Comparison of ENCODE assay signal across 22 cellular contexts in the genomic region with DNA sequence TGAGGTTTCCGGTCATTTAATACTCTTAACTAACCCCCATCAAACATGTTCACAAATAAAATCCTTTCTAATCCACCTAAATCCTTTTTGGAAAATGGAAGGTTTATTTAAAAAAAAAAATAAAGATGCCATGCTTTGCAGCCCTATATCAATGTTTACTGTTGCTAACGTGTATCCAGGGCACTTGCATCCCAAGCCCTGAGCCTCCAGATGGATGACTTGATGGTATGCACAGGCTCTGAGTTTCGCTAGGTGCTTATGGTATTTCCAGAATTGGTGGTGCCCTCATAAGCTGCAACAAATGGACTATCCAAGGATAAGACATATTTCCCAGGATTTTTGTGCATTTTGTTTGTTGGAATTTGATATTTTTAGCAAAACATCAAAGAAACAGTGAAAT.
DNase-seq lines count a peak whose midpoint lies in the region; ATAC-seq and TF ChIP-seq lines count a peak whose summit lies in the region.
"Had no signal": no experiment of that assay in that cellular context is flagged by ENCODE, and none has a peak within 500 bp of the region (broad histone marks: within the 10 kb centered on the region; RNA-seq: fewer than 3 reads in every experiment).

No MANE protein-coding gene starts in this region.

- POLR2A ChIA-PET in MCF 10A (lab: Yijun Ruan, JAX) = no interaction called here

- peak; percentile 1 for DNase-seq in DMS53 (lab: John Stamatoyannopoulos, UW)
- no peak for DNase-seq in DMS53 treated with DMSO at 0.1 percent for 48 hours (lab: John Stamatoyannopoulos, UW; ENCODE audit: unreplicated experiment)
- DNase-seq in D341Med (ENCODE audit: low spot score) = peak; percentile 56
- peak; percentile 2 for DNase-seq in NCI-H524 treated with DMSO at 0.1 percent for 48 hours (lab: John Stamatoyannopoulos, UW)
- peak; percentile 15 for DNase-seq in left kidney (ENCODE audit: low read depth, low spot score)
- no peak for DNase-seq in head of caudate nucleus
- DNase-seq in Right ventricle myocardium inferior (ENCODE audit: missing footprints) = no peak
- no peak for DNase-seq in MCF 10A (ENCODE audit: unreplicated experiment)
- DNase-seq: AML-193; Caco-2; Calu3; CD4-positive, alpha-beta T cell; CD8-positive, alpha-beta T cell; DMS 273 treated with DMSO at 0.1 percent for 48 hours; DMS153; DMS79; DND-41; EL; GDM1 had no signal

- CTCF ChIA-PET in MCF 10A (lab: Yijun Ruan, JAX) = no interaction called here

- no peak overlapping the region for H3K27ac Mint-ChIP-seq in MCF 10A (ENCODE audit: low read depth, unreplicated experiment)
- H3K27ac Mint-ChIP-seq: B cell; CD4-positive, alpha-beta T cell; CD8-positive, alpha-beta T cell had no signal

- intact Hi-C loops in head of caudate nucleus (cut with DNase I) (no loop called here), Right ventricle myocardium inferior (cut with DNase I) (no loop called here), MCF 10A (cut with micrococcal nuclease) (no loop called here)

- H3K27me3 Mint-ChIP-seq in MCF 10A (ENCODE audit: insufficient read depth, unreplicated experiment) = no peaks in the 10 kb centered on the region
- H3K27me3 Mint-ChIP-seq: B cell had no signal

- no peak overlapping the region for H3K4me3 Mint-ChIP-seq in MCF 10A (ENCODE audit: unreplicated experiment)
- H3K4me3 Mint-ChIP-seq: B cell; CD4-positive, alpha-beta T cell; CD8-positive, alpha-beta T cell had no signal

- H3K36me3 Mint-ChIP-seq in MCF 10A (ENCODE audit: insufficient read depth, unreplicated experiment) = no peaks in the 10 kb centered on the region
- H3K36me3 Mint-ChIP-seq: CD8-positive, alpha-beta T cell had no signal

- no TSS peak for BruUV-seq in MCF 10A (replicated peaks; lab: Mats Ljungman, UMichigan)

- no peaks in the 10 kb centered on the region for H3K9me3 Mint-ChIP-seq in MCF 10A (ENCODE audit: unreplicated experiment)
- H3K9me3 Mint-ChIP-seq: CD4-positive, alpha-beta T cell; CD8-positive, alpha-beta T cell had no signal

- H3K4me1 Mint-ChIP-seq in MCF 10A (ENCODE audit: insufficient read depth, unreplicated experiment) = no peaks in the 10 kb centered on the region
- H3K4me1 Mint-ChIP-seq: B cell had no signal

- no peak for TF ChIP-seq CTCF in MCF 10A (IDR thresholded peaks at IDR 0.05; ENCODE audit: unreplicated experiment)

- ATAC-seq in Right ventricle myocardium inferior = no peak
- ATAC-seq: A549; CD8-positive, alpha-beta T cell; GM12878 had no signal

Comparison
In these comparisons a context has a peak if more than half of its experiments do, and no peak if none do; other contexts are left out.
1. DNase-seq: peak in DMS53 (single experiment), D341Med (single experiment), NCI-H524 treated with DMSO at 0.1 percent for 48 hours (single experiment) and left kidney (single experiment); none in DMS53 treated with DMSO at 0.1 percent for 48 hours (single experiment), head of caudate nucleus (0 of 42), Right ventricle myocardium inferior (single experiment) and MCF 10A (single experiment).